In the genomic region with DNA sequence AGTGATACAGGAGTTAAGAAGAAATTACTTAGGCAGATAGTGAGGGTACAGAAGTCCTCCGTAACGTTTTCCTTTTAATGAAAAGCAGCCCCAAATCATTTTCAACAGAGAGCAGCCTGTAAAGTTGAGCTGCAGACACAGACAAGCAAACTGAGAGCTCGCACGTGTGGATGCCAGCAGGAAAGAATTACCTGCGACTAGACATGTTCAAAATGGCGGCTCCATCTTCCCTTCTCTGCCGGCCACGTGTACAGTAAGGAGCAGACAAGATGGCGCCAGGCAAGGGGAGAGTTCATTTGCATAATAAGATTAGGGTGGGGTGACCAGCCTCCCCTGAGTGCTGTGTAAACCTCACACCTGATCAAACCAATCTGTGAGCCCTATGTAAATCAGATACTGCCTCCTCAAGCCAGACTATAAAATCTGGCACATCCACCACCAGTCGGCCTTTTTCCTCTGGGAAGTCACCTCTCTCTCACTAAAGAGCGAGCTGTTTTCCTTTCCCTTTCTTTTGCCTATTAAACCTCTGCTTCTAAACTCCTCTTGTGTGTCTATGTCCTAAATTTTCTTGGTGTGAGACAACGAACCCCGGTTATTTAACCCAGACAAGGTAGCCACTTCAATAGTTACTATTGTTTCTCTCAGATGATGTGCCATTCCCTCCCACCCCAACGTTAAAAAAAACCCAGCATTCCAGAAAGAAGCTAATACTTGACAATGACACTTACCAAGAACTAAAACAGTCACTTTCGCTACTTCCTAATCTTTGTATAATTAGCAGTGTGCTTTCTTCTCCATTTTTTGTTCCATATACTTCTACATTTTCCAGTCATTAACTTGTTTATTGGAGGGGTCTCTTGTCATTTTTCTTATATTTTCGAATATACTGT, we compare ENCODE assay signal across 1 cellular context.
TF ChIP-seq lines count a peak whose summit lies in the region.

No MANE protein-coding gene starts in this region.

TF ChIP-seq in K562, 482 proteins besides CTCF, POLR2A, EP300 and RAD21 (continued from another document and continues in another):
- TF ChIP-seq, protein P1, sequence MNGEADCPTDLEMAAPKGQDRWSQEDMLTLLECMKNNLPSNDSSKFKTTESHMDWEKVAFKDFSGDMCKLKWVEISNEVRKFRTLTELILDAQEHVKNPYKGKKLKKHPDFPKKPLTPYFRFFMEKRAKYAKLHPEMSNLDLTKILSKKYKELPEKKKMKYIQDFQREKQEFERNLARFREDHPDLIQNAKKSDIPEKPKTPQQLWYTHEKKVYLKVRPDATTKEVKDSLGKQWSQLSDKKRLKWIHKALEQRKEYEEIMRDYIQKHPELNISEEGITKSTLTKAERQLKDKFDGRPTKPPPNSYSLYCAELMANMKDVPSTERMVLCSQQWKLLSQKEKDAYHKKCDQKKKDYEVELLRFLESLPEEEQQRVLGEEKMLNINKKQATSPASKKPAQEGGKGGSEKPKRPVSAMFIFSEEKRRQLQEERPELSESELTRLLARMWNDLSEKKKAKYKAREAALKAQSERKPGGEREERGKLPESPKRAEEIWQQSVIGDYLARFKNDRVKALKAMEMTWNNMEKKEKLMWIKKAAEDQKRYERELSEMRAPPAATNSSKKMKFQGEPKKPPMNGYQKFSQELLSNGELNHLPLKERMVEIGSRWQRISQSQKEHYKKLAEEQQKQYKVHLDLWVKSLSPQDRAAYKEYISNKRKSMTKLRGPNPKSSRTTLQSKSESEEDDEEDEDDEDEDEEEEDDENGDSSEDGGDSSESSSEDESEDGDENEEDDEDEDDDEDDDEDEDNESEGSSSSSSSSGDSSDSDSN (IDR thresholded peaks at IDR 0.05; ENCODE audit: borderline replicate concordance in 1 of 2, low read depth in 2 of 2, low read length in 2 of 2): no peak
- TF ChIP-seq MAZ (CRISPR knock-in tag; conservative IDR thresholded peaks at IDR 0.05 in 1 of 2, IDR thresholded peaks at IDR 0.05 in 1 of 2) (peak in 1 of 2 experiments; percentile 70; a peak in 1 of 4 replicates), ZNF197 (CRISPR knock-in tag; IDR thresholded peaks at IDR 0.05; ENCODE audit: low read depth) (peak; percentile 69; the same call in 1 of the 2 replicates), ZC3H8 (IDR thresholded peaks at IDR 0.05) (no peak), L3MBTL2 (IDR thresholded peaks at IDR 0.05) (peak; percentile 77; the same call in 1 of the 2 replicates), MAFF (IDR thresholded peaks at IDR 0.05; ENCODE audit: low read length) (no peak), ZNF384 (IDR thresholded peaks at IDR 0.05; ENCODE audit: low read depth, low read length) (no peak), RCOR1 (IDR thresholded peaks at IDR 0.05; ENCODE audit: borderline replicate concordance in 1 of 2, low read depth in 2 of 2, low read length in 2 of 2) (peak in 1 of 2 experiments; percentile 78; a peak in 1 of 4 replicates), NFXL1 (CRISPR knock-in tag; IDR thresholded peaks at IDR 0.05) (no peak), MTA1 (IDR thresholded peaks at IDR 0.05; ENCODE audit: borderline replicate concordance) (no peak), ARID1B (IDR thresholded peaks at IDR 0.05) (no peak), ESRRA (IDR thresholded peaks at IDR 0.05; ENCODE audit: borderline replicate concordance, low read depth) (no peak), RNF2 (IDR thresholded peaks at IDR 0.05) (no peak), ZNF253 (CRISPR knock-in tag; conservative IDR thresholded peaks at IDR 0.05) (no peak), MYBL2 (IDR thresholded peaks at IDR 0.05; ENCODE audit: low read depth) (no peak), MYBL2 (CRISPR knock-in tag; IDR thresholded peaks at IDR 0.05; ENCODE audit: borderline replicate concordance) (no peak), ILF3 (IDR thresholded peaks at IDR 0.05; ENCODE audit: borderline replicate concordance) (no peak), DMBX1 (CRISPR knock-in tag; IDR thresholded peaks at IDR 0.05; ENCODE audit: borderline replicate concordance) (peak; percentile 93), SIRT6 (IDR thresholded peaks at IDR 0.05; ENCODE audit: low read depth, low read length) (no peak), SMAD3 (CRISPR knock-in tag; conservative IDR thresholded peaks at IDR 0.05) (peak; percentile 65; the same call in 1 of the 2 replicates), POLR2AphosphoS5 (IDR thresholded peaks at IDR 0.05; ENCODE audit: control insufficient read depth, insufficient read depth, low read depth, low read length) (no peak), CBX3 (IDR thresholded peaks at IDR 0.05; ENCODE audit: borderline replicate concordance in 1 of 2, low read length in 2 of 2) (peak in 1 of 2 experiments; percentile 42; a peak in 1 of 3 replicates), NCOR1 (IDR thresholded peaks at IDR 0.05) (0 out of 2 replicates have a peak, but pooled peaks have one; percentile 5), WHSC1 (IDR thresholded peaks at IDR 0.05; ENCODE audit: low read length) (no peak), BACH1 (tag; IDR thresholded peaks at IDR 0.05) (peak; percentile 88), GABPB1 (CRISPR knock-in tag; IDR thresholded peaks at IDR 0.05) (no peak)
- TF ChIP-seq, protein P2, sequence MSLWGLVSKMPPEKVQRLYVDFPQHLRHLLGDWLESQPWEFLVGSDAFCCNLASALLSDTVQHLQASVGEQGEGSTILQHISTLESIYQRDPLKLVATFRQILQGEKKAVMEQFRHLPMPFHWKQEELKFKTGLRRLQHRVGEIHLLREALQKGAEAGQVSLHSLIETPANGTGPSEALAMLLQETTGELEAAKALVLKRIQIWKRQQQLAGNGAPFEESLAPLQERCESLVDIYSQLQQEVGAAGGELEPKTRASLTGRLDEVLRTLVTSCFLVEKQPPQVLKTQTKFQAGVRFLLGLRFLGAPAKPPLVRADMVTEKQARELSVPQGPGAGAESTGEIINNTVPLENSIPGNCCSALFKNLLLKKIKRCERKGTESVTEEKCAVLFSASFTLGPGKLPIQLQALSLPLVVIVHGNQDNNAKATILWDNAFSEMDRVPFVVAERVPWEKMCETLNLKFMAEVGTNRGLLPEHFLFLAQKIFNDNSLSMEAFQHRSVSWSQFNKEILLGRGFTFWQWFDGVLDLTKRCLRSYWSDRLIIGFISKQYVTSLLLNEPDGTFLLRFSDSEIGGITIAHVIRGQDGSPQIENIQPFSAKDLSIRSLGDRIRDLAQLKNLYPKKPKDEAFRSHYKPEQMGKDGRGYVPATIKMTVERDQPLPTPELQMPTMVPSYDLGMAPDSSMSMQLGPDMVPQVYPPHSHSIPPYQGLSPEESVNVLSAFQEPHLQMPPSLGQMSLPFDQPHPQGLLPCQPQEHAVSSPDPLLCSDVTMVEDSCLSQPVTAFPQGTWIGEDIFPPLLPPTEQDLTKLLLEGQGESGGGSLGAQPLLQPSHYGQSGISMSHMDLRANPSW (CRISPR knock-in tag; IDR thresholded peaks at IDR 0.05): no peak
- TF ChIP-seq, protein P3, sequence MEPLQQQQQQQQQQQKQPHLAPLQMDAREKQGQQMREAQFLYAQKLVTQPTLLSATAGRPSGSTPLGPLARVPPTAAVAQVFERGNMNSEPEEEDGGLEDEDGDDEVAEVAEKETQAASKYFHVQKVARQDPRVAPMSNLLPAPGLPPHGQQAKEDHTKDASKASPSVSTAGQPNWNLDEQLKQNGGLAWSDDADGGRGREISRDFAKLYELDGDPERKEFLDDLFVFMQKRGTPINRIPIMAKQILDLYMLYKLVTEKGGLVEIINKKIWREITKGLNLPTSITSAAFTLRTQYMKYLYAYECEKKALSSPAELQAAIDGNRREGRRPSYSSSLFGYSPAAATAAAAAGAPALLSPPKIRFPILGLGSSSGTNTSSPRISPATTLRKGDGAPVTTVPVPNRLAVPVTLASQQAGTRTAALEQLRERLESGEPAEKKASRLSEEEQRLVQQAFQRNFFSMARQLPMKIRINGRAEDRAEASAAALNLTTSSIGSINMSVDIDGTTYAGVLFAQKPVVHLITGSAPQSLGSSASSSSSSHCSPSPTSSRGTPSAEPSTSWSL (CRISPR knock-in tag; IDR thresholded peaks at IDR 0.05; ENCODE audit: borderline replicate concordance): no peak
- TF ChIP-seq, protein P4, sequence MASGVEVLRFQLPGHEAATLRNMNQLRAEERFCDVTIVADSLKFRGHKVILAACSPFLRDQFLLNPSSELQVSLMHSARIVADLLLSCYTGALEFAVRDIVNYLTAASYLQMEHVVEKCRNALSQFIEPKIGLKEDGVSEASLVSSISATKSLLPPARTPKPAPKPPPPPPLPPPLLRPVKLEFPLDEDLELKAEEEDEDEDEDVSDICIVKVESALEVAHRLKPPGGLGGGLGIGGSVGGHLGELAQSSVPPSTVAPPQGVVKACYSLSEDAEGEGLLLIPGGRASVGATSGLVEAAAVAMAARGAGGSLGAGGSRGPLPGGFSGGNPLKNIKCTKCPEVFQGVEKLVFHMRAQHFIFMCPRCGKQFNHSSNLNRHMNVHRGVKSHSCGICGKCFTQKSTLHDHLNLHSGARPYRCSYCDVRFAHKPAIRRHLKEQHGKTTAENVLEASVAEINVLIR (CRISPR knock-in tag; IDR thresholded peaks at IDR 0.05): no peak
- TF ChIP-seq, protein P5, sequence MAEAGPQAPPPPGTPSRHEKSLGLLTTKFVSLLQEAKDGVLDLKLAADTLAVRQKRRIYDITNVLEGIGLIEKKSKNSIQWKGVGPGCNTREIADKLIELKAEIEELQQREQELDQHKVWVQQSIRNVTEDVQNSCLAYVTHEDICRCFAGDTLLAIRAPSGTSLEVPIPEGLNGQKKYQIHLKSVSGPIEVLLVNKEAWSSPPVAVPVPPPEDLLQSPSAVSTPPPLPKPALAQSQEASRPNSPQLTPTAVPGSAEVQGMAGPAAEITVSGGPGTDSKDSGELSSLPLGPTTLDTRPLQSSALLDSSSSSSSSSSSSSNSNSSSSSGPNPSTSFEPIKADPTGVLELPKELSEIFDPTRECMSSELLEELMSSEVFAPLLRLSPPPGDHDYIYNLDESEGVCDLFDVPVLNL (CRISPR knock-in tag; IDR thresholded peaks at IDR 0.05; ENCODE audit: low read depth): no peak
- TF ChIP-seq, protein P6, sequence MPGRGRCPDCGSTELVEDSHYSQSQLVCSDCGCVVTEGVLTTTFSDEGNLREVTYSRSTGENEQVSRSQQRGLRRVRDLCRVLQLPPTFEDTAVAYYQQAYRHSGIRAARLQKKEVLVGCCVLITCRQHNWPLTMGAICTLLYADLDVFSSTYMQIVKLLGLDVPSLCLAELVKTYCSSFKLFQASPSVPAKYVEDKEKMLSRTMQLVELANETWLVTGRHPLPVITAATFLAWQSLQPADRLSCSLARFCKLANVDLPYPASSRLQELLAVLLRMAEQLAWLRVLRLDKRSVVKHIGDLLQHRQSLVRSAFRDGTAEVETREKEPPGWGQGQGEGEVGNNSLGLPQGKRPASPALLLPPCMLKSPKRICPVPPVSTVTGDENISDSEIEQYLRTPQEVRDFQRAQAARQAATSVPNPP (IDR thresholded peaks at IDR 0.05; ENCODE audit: borderline replicate concordance, insufficient read depth, insufficient read length): no peak
- TF ChIP-seq, protein P7, sequence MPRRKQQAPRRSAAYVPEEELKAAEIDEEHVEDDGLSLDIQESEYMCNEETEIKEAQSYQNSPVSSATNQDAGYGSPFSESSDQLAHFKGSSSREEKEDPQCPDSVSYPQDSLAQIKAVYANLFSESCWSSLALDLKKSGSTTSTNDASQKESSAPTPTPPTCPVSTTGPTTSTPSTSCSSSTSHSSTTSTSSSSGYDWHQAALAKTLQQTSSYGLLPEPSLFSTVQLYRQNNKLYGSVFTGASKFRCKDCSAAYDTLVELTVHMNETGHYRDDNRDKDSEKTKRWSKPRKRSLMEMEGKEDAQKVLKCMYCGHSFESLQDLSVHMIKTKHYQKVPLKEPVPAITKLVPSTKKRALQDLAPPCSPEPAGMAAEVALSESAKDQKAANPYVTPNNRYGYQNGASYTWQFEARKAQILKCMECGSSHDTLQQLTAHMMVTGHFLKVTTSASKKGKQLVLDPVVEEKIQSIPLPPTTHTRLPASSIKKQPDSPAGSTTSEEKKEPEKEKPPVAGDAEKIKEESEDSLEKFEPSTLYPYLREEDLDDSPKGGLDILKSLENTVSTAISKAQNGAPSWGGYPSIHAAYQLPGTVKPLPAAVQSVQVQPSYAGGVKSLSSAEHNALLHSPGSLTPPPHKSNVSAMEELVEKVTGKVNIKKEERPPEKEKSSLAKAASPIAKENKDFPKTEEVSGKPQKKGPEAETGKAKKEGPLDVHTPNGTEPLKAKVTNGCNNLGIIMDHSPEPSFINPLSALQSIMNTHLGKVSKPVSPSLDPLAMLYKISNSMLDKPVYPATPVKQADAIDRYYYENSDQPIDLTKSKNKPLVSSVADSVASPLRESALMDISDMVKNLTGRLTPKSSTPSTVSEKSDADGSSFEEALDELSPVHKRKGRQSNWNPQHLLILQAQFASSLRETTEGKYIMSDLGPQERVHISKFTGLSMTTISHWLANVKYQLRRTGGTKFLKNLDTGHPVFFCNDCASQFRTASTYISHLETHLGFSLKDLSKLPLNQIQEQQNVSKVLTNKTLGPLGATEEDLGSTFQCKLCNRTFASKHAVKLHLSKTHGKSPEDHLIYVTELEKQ (CRISPR knock-in tag; IDR thresholded peaks at IDR 0.05): no peak
- TF ChIP-seq, protein P8, sequence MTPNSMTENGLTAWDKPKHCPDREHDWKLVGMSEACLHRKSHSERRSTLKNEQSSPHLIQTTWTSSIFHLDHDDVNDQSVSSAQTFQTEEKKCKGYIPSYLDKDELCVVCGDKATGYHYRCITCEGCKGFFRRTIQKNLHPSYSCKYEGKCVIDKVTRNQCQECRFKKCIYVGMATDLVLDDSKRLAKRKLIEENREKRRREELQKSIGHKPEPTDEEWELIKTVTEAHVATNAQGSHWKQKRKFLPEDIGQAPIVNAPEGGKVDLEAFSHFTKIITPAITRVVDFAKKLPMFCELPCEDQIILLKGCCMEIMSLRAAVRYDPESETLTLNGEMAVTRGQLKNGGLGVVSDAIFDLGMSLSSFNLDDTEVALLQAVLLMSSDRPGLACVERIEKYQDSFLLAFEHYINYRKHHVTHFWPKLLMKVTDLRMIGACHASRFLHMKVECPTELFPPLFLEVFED (CRISPR knock-in tag; conservative IDR thresholded peaks at IDR 0.05): no peak
- TF ChIP-seq, protein P9, sequence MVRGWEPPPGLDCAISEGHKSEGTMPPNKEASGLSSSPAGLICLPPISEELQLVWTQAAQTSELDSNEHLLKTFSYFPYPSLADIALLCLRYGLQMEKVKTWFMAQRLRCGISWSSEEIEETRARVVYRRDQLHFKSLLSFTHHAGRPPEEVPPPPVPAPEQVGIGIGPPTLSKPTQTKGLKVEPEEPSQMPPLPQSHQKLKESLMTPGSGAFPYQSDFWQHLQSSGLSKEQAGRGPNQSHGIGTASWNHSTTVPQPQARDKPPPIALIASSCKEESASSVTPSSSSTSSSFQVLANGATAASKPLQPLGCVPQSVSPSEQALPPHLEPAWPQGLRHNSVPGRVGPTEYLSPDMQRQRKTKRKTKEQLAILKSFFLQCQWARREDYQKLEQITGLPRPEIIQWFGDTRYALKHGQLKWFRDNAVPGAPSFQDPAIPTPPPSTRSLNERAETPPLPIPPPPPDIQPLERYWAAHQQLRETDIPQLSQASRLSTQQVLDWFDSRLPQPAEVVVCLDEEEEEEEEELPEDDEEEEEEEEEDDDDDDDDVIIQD (CRISPR knock-in tag; IDR thresholded peaks at IDR 0.05): no peak
